ENCODE assay signal across 15 cellular contexts in the genomic region with DNA sequence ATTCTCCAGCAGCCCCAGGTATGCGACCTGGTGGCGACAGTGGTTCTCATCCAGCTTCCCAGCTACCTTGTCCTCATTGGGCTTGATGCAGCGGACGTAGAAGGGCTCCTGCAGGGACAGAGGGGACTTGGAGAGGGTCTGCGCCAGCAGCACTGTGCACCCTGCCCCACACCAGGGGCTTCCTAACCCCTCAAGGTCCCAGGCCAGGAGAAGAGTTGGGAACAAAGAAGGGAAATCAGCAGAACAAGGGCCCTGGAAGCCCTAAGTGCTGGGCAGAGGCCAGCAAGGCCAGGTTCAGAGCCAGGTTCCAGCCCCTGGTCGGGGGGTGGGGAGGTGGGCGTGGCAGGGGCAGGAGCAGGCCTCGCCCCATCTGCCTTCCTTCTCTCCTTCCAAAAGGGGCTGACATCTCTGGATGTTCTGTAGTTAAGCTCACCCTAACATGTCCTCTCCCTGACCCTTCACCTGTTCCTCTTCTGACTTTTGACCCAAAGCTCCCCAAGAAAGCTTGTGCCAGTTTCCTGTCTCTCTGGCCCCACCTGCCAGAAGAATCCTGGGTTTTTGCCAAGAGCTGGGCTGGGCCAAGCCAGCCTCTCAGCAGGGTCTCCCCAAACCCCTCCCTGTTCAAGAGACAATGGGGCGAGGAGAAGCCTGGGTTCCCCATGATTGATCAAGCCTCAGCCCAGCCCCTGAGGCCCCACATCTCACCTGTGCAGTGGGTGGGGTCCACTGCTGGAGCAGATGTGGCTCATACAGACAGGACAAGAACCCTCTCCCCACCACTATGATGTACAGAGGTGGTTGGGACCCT. TPM values are rescaled to one million over a fixed set of nuclear protein-coding genes. Genes with fewer than 3 reads are reported as not detected.
A peak's percentile ranks its signal among the peaks of the same experiment; 100 is the strongest.
DNase-seq lines count a peak whose midpoint lies in the region; ATAC-seq and TF ChIP-seq lines count a peak whose summit lies in the region.
"Had no signal": no experiment of that assay in that cellular context is flagged by ENCODE, and none has a peak within 500 bp of the region (broad histone marks: within the 10 kb centered on the region; RNA-seq: fewer than 3 reads in every experiment).

No MANE protein-coding gene starts in this region.

- peak overlapping the region; percentile 25 for H3K27ac Mint-ChIP-seq in activated CD4-positive, alpha-beta T cell treated with anti-CD3 and anti-CD28 coated beads, Interleukin-2, amount 10 ng/mL, durations not matched to agents 7 days and 5 days
- no peak overlapping the region for H3K27ac Mint-ChIP-seq in activated CD4-positive, alpha-beta T cell treated with anti-CD3 and anti-CD28 coated beads, Interleukin-2, amount 10 ng/mL, durations not matched to agents 24 days and 14 days
- peak overlapping the region; percentile 34 for H3K27ac Mint-ChIP-seq in activated T-helper 1 cell treated with anti-CD3 and anti-CD28 coated beads, Interleukin-12 subunit alpha, Interleukin-12 subunit beta, Interleukin-2, Interleukin-4 antibody, amounts not matched to agents 30 ng/mL and 10 ng/mL and 1 ng/mL, durations not matched to agents 14 hours and 24 hours and 36 hours

- H3K9me3 Mint-ChIP-seq in activated CD4-positive, alpha-beta T cell treated with anti-CD3 and anti-CD28 coated beads, Interleukin-2, amount 10 ng/mL, durations not matched to agents 7 days and 5 days, result no peaks in the 10 kb centered on the region
- no peaks in the 10 kb centered on the region for H3K9me3 Mint-ChIP-seq in activated CD4-positive, alpha-beta T cell treated with anti-CD3 and anti-CD28 coated beads, Interleukin-2, amount 10 ng/mL, durations not matched to agents 24 days and 14 days
- H3K9me3 Mint-ChIP-seq in activated T-helper 1 cell treated with anti-CD3 and anti-CD28 coated beads, Interleukin-12 subunit alpha, Interleukin-12 subunit beta, Interleukin-2, Interleukin-4 antibody, amounts not matched to agents 30 ng/mL and 10 ng/mL and 1 ng/mL, durations not matched to agents 14 hours and 24 hours and 36 hours, result no peaks in the 10 kb centered on the region
- H3K9me3 Mint-ChIP-seq: activated T-helper 2 cell treated with anti-CD3 and anti-CD28 coated beads, Interferon-gamma antibody, Interleukin-2, Interleukin-4, amounts not matched to agents 10 μg/mL and 5 μg/mL and 100 μg/mL, durations not matched to agents 14 hours and 24 hours and 36 hours had no signal

- H3K4ac ChIP-seq in neuronal stem cell (ENCODE audit: low read length), result no peak overlapping the region

- H3K9ac ChIP-seq in neuronal stem cell (ENCODE audit: low read depth, low read length, poor library complexity), result no peak overlapping the region

- CTCF ChIA-PET in activated CD4-positive, alpha-beta T cell treated with anti-CD3 and anti-CD28 coated beads, Interleukin-2, amount 10 ng/mL, durations not matched to agents 7 days and 5 days (lab: Charles Lee), result interaction anchor here (0.5 kb wide), 1 partner anchor 432 kb away, joined by 5 read pairs; no protein-coding TSS in a partner anchor

- no peak for ATAC-seq in body of pancreas

- no peak overlapping the region for H3K4me3 ChIP-seq in neuronal stem cell (ENCODE audit: low read length in 2 of 2)
- no peak overlapping the region for H3K4me3 ChIP-seq in body of pancreas
- H3K4me3 ChIP-seq: breast epithelium, testis had no signal

- no peak overlapping the region for H3K18ac ChIP-seq in neuronal stem cell (ENCODE audit: low read length)

- H3K79me1 ChIP-seq in neuronal stem cell (ENCODE audit: low read depth, low read length), result peaks cover 3% of the 10 kb centered on the region

- H3K23ac ChIP-seq in neuronal stem cell (ENCODE audit: low read depth, low read length, poor library complexity), result peak overlapping the region; percentile 37

- no peak overlapping the region for H3K14ac ChIP-seq in neuronal stem cell (ENCODE audit: low read length)

- no peak overlapping the region for H3K27ac ChIP-seq in neuronal stem cell (replicated peaks; ENCODE audit: low read length)
- H3K27ac ChIP-seq in body of pancreas, result no peak overlapping the region
- H3K27ac ChIP-seq: breast epithelium, testis had no signal

- no peak overlapping the region for H3K4me2 ChIP-seq in neuronal stem cell (ENCODE audit: insufficient read depth, low read length, poor library complexity, severe bottlenecking)

- H3K9me3 ChIP-seq in neuronal stem cell (replicated peaks in 1 of 2; ENCODE audit: control insufficient read depth in 2 of 2, insufficient read depth in 1 of 2, low read depth in 1 of 2, low read length in 2 of 2) (no peaks in the 10 kb centered on the region), body of pancreas (no peaks in the 10 kb centered on the region)
- H3K9me3 ChIP-seq: breast epithelium, testis had no signal

- peaks cover under 1 to 2% of the 10 kb centered on the region in 2 donors for H3K4me1 ChIP-seq in neuronal stem cell (ENCODE audit: control insufficient read depth in 2 of 2, insufficient read depth in 1 of 2, low read depth in 1 of 2, low read length in 2 of 2)
- peaks cover 9% of the 10 kb centered on the region for H3K4me1 ChIP-seq in body of pancreas
- H3K4me1 ChIP-seq: breast epithelium had no signal

- H3K27me3 ChIP-seq in neuronal stem cell (ENCODE audit: control insufficient read depth in 3 of 3, insufficient read depth in 3 of 3, low read depth in 1 of 3, low read length in 3 of 3) (peaks cover 0 to 31% (median 10%) of the 10 kb centered on the region in 3 experiments), body of pancreas (peaks cover 0 to 3% of the 10 kb centered on the region in 2 donors)
- H3K27me3 ChIP-seq: testis had no signal

- intact Hi-C loops in activated CD4-positive, alpha-beta T cell treated with anti-CD3 and anti-CD28 coated beads, Interleukin-2, amount 10 ng/mL, durations not matched to agents 24 days and 14 days (cut with micrococcal nuclease), result no loop called here
- intact Hi-C loops in activated T-helper 1 cell treated with anti-CD3 and anti-CD28 coated beads, Interleukin-12 subunit alpha, Interleukin-12 subunit beta, Interleukin-2, Interleukin-4 antibody, amounts not matched to agents 30 ng/mL and 10 ng/mL and 1 ng/mL, durations not matched to agents 14 hours and 24 hours and 36 hours (cut with micrococcal nuclease), result no loop called here
- intact Hi-C loops in body of pancreas (cut with DNase I), result no loop called here

- peak overlapping the region; percentile 91 for H2AK5ac ChIP-seq in neuronal stem cell (ENCODE audit: low read depth, low read length)

- H4K8ac ChIP-seq in neuronal stem cell (ENCODE audit: low read depth, low read length), result peak overlapping the region; percentile 48

- H4K91ac ChIP-seq in neuronal stem cell (ENCODE audit: low read depth, low read length, poor library complexity), result no peak overlapping the region

- no peak overlapping the region for H3K4me3 Mint-ChIP-seq in activated CD4-positive, alpha-beta T cell treated with anti-CD3 and anti-CD28 coated beads, Interleukin-2, amount 10 ng/mL, durations not matched to agents 7 days and 5 days
- H3K4me3 Mint-ChIP-seq in activated CD4-positive, alpha-beta T cell treated with anti-CD3 and anti-CD28 coated beads, Interleukin-2, amount 10 ng/mL, durations not matched to agents 24 days and 14 days, result no peak overlapping the region
- no peak overlapping the region for H3K4me3 Mint-ChIP-seq in activated T-helper 1 cell treated with anti-CD3 and anti-CD28 coated beads, Interleukin-12 subunit alpha, Interleukin-12 subunit beta, Interleukin-2, Interleukin-4 antibody, amounts not matched to agents 30 ng/mL and 10 ng/mL and 1 ng/mL, durations not matched to agents 14 hours and 24 hours and 36 hours

- H2AFZ ChIP-seq in neuronal stem cell (ENCODE audit: low read length), result no peak overlapping the region

- H2BK120ac ChIP-seq in neuronal stem cell (ENCODE audit: low read depth, low read length), result no peak overlapping the region

- no CpG with 5 or more reads among the region's 9 CpGs for WGBS in neuronal stem cell (ENCODE audit: extremely low coverage in 2 of 2, insufficient read length in 2 of 2, insufficient replicate concordance in 1 of 2), 2 donors
- 84 to 94% methylated on average over 6 to 8 of the region's 9 CpGs for WGBS in body of pancreas, 2 donors

- TF ChIP-seq POLR2A in body of pancreas (IDR thresholded peaks at IDR 0.05), result no peak

- POLR2A ChIA-PET in activated CD4-positive, alpha-beta T cell treated with anti-CD3 and anti-CD28 coated beads, Interleukin-2, amount 10 ng/mL, durations not matched to agents 7 days and 5 days (lab: Charles Lee), result interaction anchor here (0.6 to 0.9 kb wide), 2 partner anchors 10 to 11 kb away, joined by 3 to 5 read pairs; no protein-coding TSS in a partner anchor

- H3K36me3 ChIP-seq in neuronal stem cell (replicated peaks in 1 of 2; ENCODE audit: control insufficient read depth in 2 of 2, insufficient read depth in 2 of 2, low read length in 2 of 2) (no peaks in the 10 kb centered on the region), body of pancreas (replicated peaks in 1 of 2; ENCODE audit: insufficient read depth in 1 of 2, low read depth in 2 of 2) (no peaks in the 10 kb centered on the region)
- H3K36me3 ChIP-seq: breast epithelium had no signal

- H3K36me3 Mint-ChIP-seq in activated CD4-positive, alpha-beta T cell treated with anti-CD3 and anti-CD28 coated beads, Interleukin-2, amount 10 ng/mL, durations not matched to agents 7 days and 5 days (ENCODE audit: low read depth), result peaks cover 45% of the 10 kb centered on the region
- H3K36me3 Mint-ChIP-seq in activated CD4-positive, alpha-beta T cell treated with anti-CD3 and anti-CD28 coated beads, Interleukin-2, amount 10 ng/mL, durations not matched to agents 24 days and 14 days (ENCODE audit: low read depth), result peaks cover 57% of the 10 kb centered on the region
- peaks cover 32% of the 10 kb centered on the region for H3K36me3 Mint-ChIP-seq in activated T-helper 1 cell treated with anti-CD3 and anti-CD28 coated beads, Interleukin-12 subunit alpha, Interleukin-12 subunit beta, Interleukin-2, Interleukin-4 antibody, amounts not matched to agents 30 ng/mL and 10 ng/mL and 1 ng/mL, durations not matched to agents 14 hours and 24 hours and 36 hours (ENCODE audit: low read depth)

- no peak overlapping the region for H2BK5ac ChIP-seq in neuronal stem cell (ENCODE audit: low read length)

- no peak for TF ChIP-seq CTCF in body of pancreas (IDR thresholded peaks at IDR 0.05)

- no peak overlapping the region for H2BK15ac ChIP-seq in neuronal stem cell (ENCODE audit: low read length)

- H3K27me3 Mint-ChIP-seq in activated CD4-positive, alpha-beta T cell treated with anti-CD3 and anti-CD28 coated beads, Interleukin-2, amount 10 ng/mL, durations not matched to agents 7 days and 5 days, result no peaks in the 10 kb centered on the region
- H3K27me3 Mint-ChIP-seq in activated CD4-positive, alpha-beta T cell treated with anti-CD3 and anti-CD28 coated beads, Interleukin-2, amount 10 ng/mL, durations not matched to agents 24 days and 14 days, result no peaks in the 10 kb centered on the region
- no peaks in the 10 kb centered on the region for H3K27me3 Mint-ChIP-seq in activated T-helper 1 cell treated with anti-CD3 and anti-CD28 coated beads, Interleukin-12 subunit alpha, Interleukin-12 subunit beta, Interleukin-2, Interleukin-4 antibody, amounts not matched to agents 30 ng/mL and 10 ng/mL and 1 ng/mL, durations not matched to agents 14 hours and 24 hours and 36 hours (ENCODE audit: insufficient read depth)

- peaks cover 12% of the 10 kb centered on the region for H3K4me1 Mint-ChIP-seq in activated CD4-positive, alpha-beta T cell treated with anti-CD3 and anti-CD28 coated beads, Interleukin-2, amount 10 ng/mL, durations not matched to agents 7 days and 5 days
- H3K4me1 Mint-ChIP-seq in activated CD4-positive, alpha-beta T cell treated with anti-CD3 and anti-CD28 coated beads, Interleukin-2, amount 10 ng/mL, durations not matched to agents 24 days and 14 days, result peaks cover 10% of the 10 kb centered on the region
- H3K4me1 Mint-ChIP-seq in activated T-helper 1 cell treated with anti-CD3 and anti-CD28 coated beads, Interleukin-12 subunit alpha, Interleukin-12 subunit beta, Interleukin-2, Interleukin-4 antibody, amounts not matched to agents 30 ng/mL and 10 ng/mL and 1 ng/mL, durations not matched to agents 14 hours and 24 hours and 36 hours (ENCODE audit: low read depth), result no peaks in the 10 kb centered on the region

- no peak overlapping the region for H2BK12ac ChIP-seq in neuronal stem cell (ENCODE audit: low read length)

- no peak for DNase-seq in activated CD4-positive, alpha-beta T cell treated with anti-CD3 and anti-CD28 coated beads, Interleukin-2, amount 10 ng/mL, durations not matched to agents 7 days and 5 days
- no peak for DNase-seq in activated CD4-positive, alpha-beta T cell treated with anti-CD3 and anti-CD28 coated beads, Interleukin-2, amount 10 ng/mL, durations not matched to agents 24 days and 14 days
- DNase-seq in DMS79 (lab: John Stamatoyannopoulos, UW), result peak; percentile 39
- no peak for DNase-seq in activated T-helper 1 cell treated with anti-CD3 and anti-CD28 coated beads, Interleukin-12 subunit alpha, Interleukin-12 subunit beta, Interleukin-2, Interleukin-4 antibody, amounts not matched to agents 30 ng/mL and 10 ng/mL and 1 ng/mL, durations not matched to agents 14 hours and 24 hours and 36 hours (ENCODE audit: low spot score)
- no peak for DNase-seq in neuronal stem cell (ENCODE audit: low spot score)
- DNase-seq in occipital lobe (lab: John Stamatoyannopoulos, UW), result no peak
- no peak for DNase-seq in body of pancreas
- DNase-seq in DMS153 (lab: John Stamatoyannopoulos, UW), result no peak
- DNase-seq: hippocampal formation; NCI-H2029 treated with DMSO at 0.1 percent for 48 hours; NK-92 treated with Interleukin-12 subunit alpha and Interleukin-12 subunit beta, amount 100 ng/mL, for 24 hours had no signal

RNA-seq across cellular contexts. Expression of a gene that starts 11.9 kb away (rescaled TPM):
- 100 to 1,000 TPM; 414 to 457 TPM for total RNA-seq in activated CD4-positive, alpha-beta T cell treated with anti-CD3 and anti-CD28 coated beads, Interleukin-2, amount 10 ng/mL, durations not matched to agents 7 days and 5 days
- total RNA-seq in activated CD4-positive, alpha-beta T cell treated with anti-CD3 and anti-CD28 coated beads, Interleukin-2, amount 10 ng/mL, durations not matched to agents 24 days and 14 days, result 283 and 290 TPM in 2 replicates
- total RNA-seq in activated T-helper 1 cell treated with anti-CD3 and anti-CD28 coated beads, Interleukin-12 subunit alpha, Interleukin-12 subunit beta, Interleukin-2, Interleukin-4 antibody, amounts not matched to agents 30 ng/mL and 10 ng/mL and 1 ng/mL, durations not matched to agents 14 hours and 24 hours and 36 hours, result 252 and 258 TPM in 2 replicates
- 0.03 TPM for polyA plus RNA-seq in neuronal stem cell (2013, experiment 1 of 2)
- polyA plus RNA-seq in neuronal stem cell (2013, experiment 2 of 2), result 0.06 TPM
- total RNA-seq in occipital lobe (0.47 TPM), body of pancreas (1 to 10 TPM; 2.3 to 3.3 TPM)
- total RNA-seq: M059J had no signal

RNA-seq across cellular contexts. Expression of a gene that starts 33.1 kb away (rescaled TPM):
- 100 to 1,000 TPM; 134 TPM for total RNA-seq in activated CD4-positive, alpha-beta T cell treated with anti-CD3 and anti-CD28 coated beads, Interleukin-2, amount 10 ng/mL, durations not matched to agents 7 days and 5 days
- 59.2 and 63.1 TPM in 2 replicates for total RNA-seq in activated CD4-positive, alpha-beta T cell treated with anti-CD3 and anti-CD28 coated beads, Interleukin-2, amount 10 ng/mL, durations not matched to agents 24 days and 14 days
- total RNA-seq in activated T-helper 1 cell treated with anti-CD3 and anti-CD28 coated beads, Interleukin-12 subunit alpha, Interleukin-12 subunit beta, Interleukin-2, Interleukin-4 antibody, amounts not matched to agents 30 ng/mL and 10 ng/mL and 1 ng/mL, durations not matched to agents 14 hours and 24 hours and 36 hours, result 59.2 and 65.5 TPM in 2 replicates
- polyA plus RNA-seq in neuronal stem cell (2013, experiment 1 of 2), result 29.8 TPM
- 30.1 TPM for polyA plus RNA-seq in neuronal stem cell (2013, experiment 2 of 2)
- total RNA-seq in occipital lobe, result 23.4 TPM
- 10 to 100 TPM; 19.4 to 22.3 TPM for total RNA-seq in body of pancreas

Comparison
In these comparisons a context has a peak if more than half of its experiments do, and no peak if none do; other contexts are left out.
1. RNA of a gene that starts 11.9 kb away (total RNA-seq): 414 to 457 TPM in activated CD4-positive, alpha-beta T cell treated with anti-CD3 and anti-CD28 coated beads, Interleukin-2, amount 10 ng/mL, durations not matched to agents 7 days and 5 days, 283 to 290 TPM in activated CD4-positive, alpha-beta T cell treated with anti-CD3 and anti-CD28 coated beads, Interleukin-2, amount 10 ng/mL, durations not matched to agents 24 days and 14 days and 252 to 258 TPM in activated T-helper 1 cell treated with anti-CD3 and anti-CD28 coated beads, Interleukin-12 subunit alpha, Interleukin-12 subunit beta, Interleukin-2, Interleukin-4 antibody, amounts not matched to agents 30 ng/mL and 10 ng/mL and 1 ng/mL, durations not matched to agents 14 hours and 24 hours and 36 hours; 2.3 to 3.3 TPM in body of pancreas and 0.47 TPM in occipital lobe (single experiment); every median in the first group is over 10 times any median in the second.